13 cellular contexts compared by ENCODE assay signal in genomic region chr2:8536686-8537571, GRCh38.
DNase-seq lines count a peak whose midpoint lies in the region; ATAC-seq, FAIRE-seq and TF ChIP-seq lines count a peak whose summit lies in the region.
"Had no signal": no experiment of that assay in that cellular context is flagged by ENCODE, and none has a peak within 500 bp of the region (broad histone marks: within the 10 kb centered on the region; RNA-seq: fewer than 3 reads in every experiment).

No MANE protein-coding gene starts in this region.

- H3K4me2 ChIP-seq in A549, result no peak overlapping the region

- TF ChIP-seq POLR2A in A549 (IDR thresholded peaks at IDR 0.05; ENCODE audit: low read length), result no peak

- peaks cover 3% of the 10 kb centered on the region; the same call in 1 of the 3 replicates for H3K9me3 ChIP-seq in A549
- H3K9me3 ChIP-seq: HAP-1, MG63 had no signal

- TF ChIP-seq RAD21 in A549 (conservative IDR thresholded peaks at IDR 0.05 in 1 of 2, IDR thresholded peaks at IDR 0.05 in 1 of 2), result no peak

- no peak for TF ChIP-seq EP300 in A549 (IDR thresholded peaks at IDR 0.05)

- peak overlapping the region in 1 of 2 experiments; percentile 35; a peak in 1 of 6 replicates for H3K27ac ChIP-seq in A549

- no peaks in the 10 kb centered on the region for H3K4me1 ChIP-seq in A549
- H3K4me1 ChIP-seq: HAP-1 had no signal

- CTCF ChIA-PET in A549 (lab: Yijun Ruan, JAX) (interaction anchor here (1.5 kb wide), 1 partner anchor 7 kb away, joined by 4 read pairs; no protein-coding TSS in a partner anchor), GM10248 (lab: Yijun Ruan, JAX) (interaction anchor here (0.8 to 2.3 kb wide), 3 partner anchors 8 to 11 kb away, joined by 3 to 14 read pairs (median 4); no protein-coding TSS in a partner anchor)

- peaks cover 4 to 16% of the 10 kb centered on the region in 2 donors for H3K36me3 Mint-ChIP-seq in activated naive CD4-positive, alpha-beta T cell treated with anti-CD3 and anti-CD28 coated beads, Interleukin-2, amount 50 U/mL, for 72 hours
- H3K36me3 Mint-ChIP-seq in natural killer cell, result peaks cover 3% of the 10 kb centered on the region

- H3K27me3 Mint-ChIP-seq in natural killer cell (ENCODE audit: low read depth in 2 of 2), result no peaks in the 10 kb centered on the region
- H3K27me3 Mint-ChIP-seq: CD8-positive, alpha-beta memory T cell had no signal

- ATAC-seq in A549 (no peak), natural killer cell (no peak), HG03460 (IDR thresholded peaks at IDR 0.05; ENCODE audit: unreplicated experiment) (no peak)
- no peak for ATAC-seq in activated naive CD4-positive, alpha-beta T cell treated with anti-CD3 and anti-CD28 coated beads, Interleukin-2, amount 50 U/mL, for 72 hours

- peak overlapping the region; percentile 15 to 52 for H3K27ac Mint-ChIP-seq in activated naive CD4-positive, alpha-beta T cell treated with anti-CD3 and anti-CD28 coated beads, Interleukin-2, amount 50 U/mL, for 72 hours
- peak overlapping the region in 1 of 2 donors; percentile 82 for H3K27ac Mint-ChIP-seq in natural killer cell

- peaks cover 4 to 6% of the 10 kb centered on the region in 2 donors for H3K9me3 Mint-ChIP-seq in activated naive CD4-positive, alpha-beta T cell treated with anti-CD3 and anti-CD28 coated beads, Interleukin-2, amount 50 U/mL, for 72 hours
- H3K9me3 Mint-ChIP-seq in natural killer cell, result no peaks in the 10 kb centered on the region

- intact Hi-C loops in natural killer cell (cut with micrococcal nuclease), result no loop called here

- FAIRE-seq in A549 (lab: Jason Lieb, UNC) (no peak), HTR-8/SVneo (lab: Jason Lieb, UNC) (peak; percentile 13), urothelium cell line (lab: Jason Lieb, UNC) (no peak)
- FAIRE-seq: small intestine had no signal

- POLR2A ChIA-PET in A549 (lab: Yijun Ruan, JAX) (no interaction called here), GM10248 (lab: Yijun Ruan, JAX) (no interaction called here)

- no peak for TF ChIP-seq CTCF in A549 (IDR thresholded peaks at IDR 0.05)
- TF ChIP-seq CTCF in natural killer cell (IDR thresholded peaks at IDR 0.05), result no peak
- no peak for TF ChIP-seq CTCF in GM10248 (IDR thresholded peaks at IDR 0.05; ENCODE audit: control extremely low read depth, extremely low read depth, low read depth, missing control alignments)

- peak overlapping the region; percentile 13 for H3K4me3 Mint-ChIP-seq in natural killer cell
- H3K4me3 Mint-ChIP-seq: CD8-positive, alpha-beta memory T cell had no signal

- no peak for DNase-seq in A549 (ENCODE audit: low read depth in 1 of 2, low spot score in 1 of 2)
- DNase-seq in HTR-8/SVneo (ENCODE audit: insufficient read length, low spot score), result no peak
- peak in 1 of 2 donors; percentile 30 for DNase-seq in activated naive CD4-positive, alpha-beta T cell treated with anti-CD3 and anti-CD28 coated beads, Interleukin-2, amount 50 U/mL, for 72 hours (ENCODE audit: low spot score in 2 of 2)
- DNase-seq in natural killer cell, result no peak
- no peak for DNase-seq in GM10248 (ENCODE audit: extremely low spot score)
- DNase-seq in urothelium cell line (ENCODE audit: low spot score), result no peak
- no peak for DNase-seq in cerebellar nuclear complex (lab: John Stamatoyannopoulos, UW)
- DNase-seq: CD8-positive, alpha-beta memory T cell; MG63; NCI-H446; small intestine had no signal

- 80% methylated on average over 16 of the region's 16 CpGs for WGBS in A549 (ENCODE audit: missing lambda C conversion rate)

- no peak overlapping the region for H3K4me3 ChIP-seq in A549
- H3K4me3 ChIP-seq: HAP-1, MG63 had no signal

- peaks cover 54 to 69% of the 10 kb centered on the region in 2 donors for H3K4me1 Mint-ChIP-seq in natural killer cell

TF ChIP-seq in A549, 52 proteins besides CTCF, POLR2A, EP300 and RAD21:
- TF ChIP-seq MAFK (IDR thresholded peaks at IDR 0.05; ENCODE audit: partially characterized antibody), result peak; percentile 22
- no peak for TF ChIP-seq PBX3 (IDR thresholded peaks at IDR 0.05)
- no peak for TF ChIP-seq RCOR1 (IDR thresholded peaks at IDR 0.05; ENCODE audit: low read depth, low read length)
- TF ChIP-seq SMC3 (IDR thresholded peaks at IDR 0.05), result no peak
- TF ChIP-seq USF2 (IDR thresholded peaks at IDR 0.05), result no peak
